ENCODE assay signal across 8 cellular contexts in the genomic region with DNA sequence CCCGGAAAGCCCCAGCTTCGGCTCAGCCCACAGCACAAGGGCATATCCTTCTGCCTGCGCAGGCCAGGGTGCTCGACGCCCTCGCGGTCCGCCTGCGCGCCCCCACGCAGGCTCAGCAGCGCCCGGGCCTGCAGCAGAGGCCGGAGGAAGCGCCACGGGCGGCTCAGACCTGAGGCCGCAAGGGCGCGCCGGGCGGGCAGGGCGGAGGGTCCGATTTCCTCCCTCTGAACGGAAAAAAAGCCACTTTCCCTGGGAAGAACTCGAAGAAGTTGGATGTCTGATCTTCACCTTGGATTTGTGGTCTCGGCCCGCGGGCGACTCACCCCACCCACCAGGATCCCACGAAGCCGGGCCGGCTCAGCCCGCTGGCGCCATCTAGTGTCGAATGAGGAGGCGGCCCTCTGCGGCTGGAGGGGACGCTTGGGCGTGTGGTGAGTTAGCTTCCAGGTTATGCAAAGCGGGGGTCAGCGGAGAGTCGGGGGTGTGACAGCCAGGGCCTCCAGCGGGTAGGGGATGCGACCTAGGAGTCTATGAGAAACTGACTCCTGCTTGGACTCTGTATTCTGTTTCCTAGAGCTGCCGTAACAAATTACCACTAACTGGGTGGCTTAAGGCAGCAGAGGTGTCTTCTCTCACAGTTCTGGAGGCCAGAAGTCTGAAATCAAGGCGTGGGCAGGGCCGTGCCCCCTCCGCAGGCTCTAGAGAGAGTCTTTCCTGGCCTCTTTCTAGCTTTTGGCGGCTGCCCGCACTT. TPM values are rescaled to one million over a fixed set of nuclear protein-coding genes. Genes with fewer than 3 reads are reported as not detected.
DNase-seq lines count a peak whose midpoint lies in the region; ATAC-seq and TF ChIP-seq lines count a peak whose summit lies in the region.

No MANE protein-coding gene starts in this region.

- H3K36me3 ChIP-seq in adipocyte (ENCODE audit: control insufficient read depth, insufficient read depth, low read length, severe bottlenecking): no peaks in the 10 kb centered on the region
- no peaks in the 10 kb centered on the region for H3K36me3 ChIP-seq in heart right ventricle
- no peaks in the 10 kb centered on the region for H3K36me3 ChIP-seq in upper lobe of right lung

- H3K4me1 ChIP-seq in adipocyte (ENCODE audit: control insufficient read depth, insufficient read depth, low read length) (peaks cover 4% of the 10 kb centered on the region), heart right ventricle (peaks cover 0 to 41% (median 16%) of the 10 kb centered on the region in 9 donors), upper lobe of right lung (peaks cover 14% of the 10 kb centered on the region)

- H3K4me3 ChIP-seq in adipocyte (ENCODE audit: low read length): peak overlapping the region; percentile 78
- peak overlapping the region in 9 of 10 donors; percentile 33 to 54 (median 45) for H3K4me3 ChIP-seq in heart right ventricle
- H3K4me3 ChIP-seq in upper lobe of right lung: peak overlapping the region; percentile 50

- TF ChIP-seq CTCF in heart right ventricle (IDR thresholded peaks at IDR 0.05) (peak; percentile 93 to 100 (median 98)), upper lobe of right lung (IDR thresholded peaks at IDR 0.05) (peak; percentile 98)

- DNase-seq in ELF-1 (ENCODE audit: low read depth, low spot score) (peak; percentile 86), GOT3 (lab: John Stamatoyannopoulos, UW) (peak; percentile 4), M059J (ENCODE audit: low read depth) (peak; percentile 60), SW480 (ENCODE audit: low spot score) (peak; percentile 55), adipocyte (ENCODE audit: low read depth) (peak; percentile 91), heart right ventricle (peak; percentile 83 to 88), posterior vena cava (ENCODE audit: low spot score) (peak; percentile 96), upper lobe of right lung (peak; percentile 92)

- intact Hi-C loops in heart right ventricle (cut with DNase I) (loop anchor here (1.0 to 5.0 kb wide), 9 partner anchors 120 to 190 kb away; no protein-coding TSS in a partner anchor), posterior vena cava (cut with DNase I) (loop anchor here (2.0 to 5.0 kb wide), 3 partner anchors 125 to 142 kb away; no protein-coding TSS in a partner anchor), upper lobe of right lung (cut with DNase I) (loop anchor here (5.0 kb wide), 1 partner anchor 140 kb away; no protein-coding TSS in a partner anchor)

- H3K27me3 ChIP-seq in adipocyte (replicated peaks; ENCODE audit: control insufficient read depth, insufficient read depth, low read length) (peaks cover 3% of the 10 kb centered on the region), heart right ventricle (no peaks in the 10 kb centered on the region), upper lobe of right lung (no peaks in the 10 kb centered on the region)

- ATAC-seq in heart right ventricle (peak; percentile 94 to 97 (median 96)), upper lobe of right lung (peak; percentile 97)

- H3K9ac ChIP-seq in adipocyte (ENCODE audit: low read length): peak overlapping the region; percentile 90

- 5 to 10% methylated on average over 49 to 51 of the region's 51 CpGs for WGBS in heart right ventricle, 2 donors

- H3K9me3 ChIP-seq in adipocyte (ENCODE audit: control insufficient read depth, low read length) (no peaks in the 10 kb centered on the region), heart right ventricle (no peaks in the 10 kb centered on the region), upper lobe of right lung (no peaks in the 10 kb centered on the region)

- H3K27ac ChIP-seq in heart right ventricle (peak overlapping the region; percentile 31 to 89 (median 72)), upper lobe of right lung (peak overlapping the region; percentile 79)

RNA-seq across cellular contexts. Expression of a gene that starts 40.0 kb away (rescaled TPM):
- total RNA-seq in M059J (2014; rRNA removed; shearing (Covaris generic)): 85.9 and 94.1 TPM in 2 replicates
- 100 to 1,000 TPM; 149 to 221 (median 173) TPM for total RNA-seq in heart right ventricle
- polyA plus RNA-seq in heart right ventricle: 100 to 1,000 TPM; 135 to 310 TPM
- 100 to 1,000 TPM; 212 to 251 TPM for total RNA-seq in posterior vena cava
- total RNA-seq in upper lobe of right lung: 287 TPM

Comparison
In these comparisons a context has a peak if more than half of its experiments do, and no peak if none do; other contexts are left out.
1. Peak in every context shown above with its lines: DNase-seq, ATAC-seq, H3K4me3 ChIP-seq and H3K27ac ChIP-seq.
2. DNase-seq: peak in every context shown above with its lines; median percentile 96 in posterior vena cava; 92 in upper lobe of right lung; 91 in adipocyte; 86 in ELF-1; 86 in heart right ventricle; 60 in M059J; 55 in SW480; 4 in GOT3.